Comparison of ENCODE assay signal across 10 cellular contexts in the genomic region with DNA sequence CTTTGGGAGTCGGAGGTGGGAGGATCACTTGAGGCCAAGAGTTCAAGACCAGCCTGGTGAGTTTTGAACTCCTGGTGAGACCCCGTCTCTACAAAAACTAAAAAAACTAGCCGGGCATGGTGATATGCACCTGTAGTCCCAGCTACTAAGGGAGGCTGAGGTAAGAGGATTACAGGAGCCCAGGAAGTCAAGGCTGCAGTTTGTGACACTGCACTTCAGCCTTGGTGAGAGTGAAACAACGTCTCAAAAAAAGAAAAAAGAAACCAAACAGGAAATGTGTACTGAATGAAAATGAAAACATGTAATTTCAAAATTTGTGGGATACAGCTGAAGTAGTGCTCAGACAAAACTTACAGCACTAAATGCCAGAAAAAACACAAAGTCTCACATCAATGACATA. TPM values are rescaled to one million over a fixed set of nuclear protein-coding genes. Genes with fewer than 3 reads are reported as not detected.
DNase-seq lines count a peak whose midpoint lies in the region; ATAC-seq and TF ChIP-seq lines count a peak whose summit lies in the region.
"Had no signal": no experiment of that assay in that cellular context is flagged by ENCODE, and none has a peak within 500 bp of the region (broad histone marks: within the 10 kb centered on the region; RNA-seq: fewer than 3 reads in every experiment).

No MANE protein-coding gene starts in this region.

- H3K9me3 ChIP-seq in HCT116 (ENCODE audit: control insufficient read depth in 1 of 2, insufficient read depth in 1 of 2, low read depth in 1 of 2, low read length in 2 of 2) (no peaks in the 10 kb centered on the region), adrenal gland (replicated peaks in 1 of 3) (no peaks in the 10 kb centered on the region)

- H3K4me1 ChIP-seq in HCT116 (ENCODE audit: control insufficient read depth in 1 of 2, insufficient read depth in 2 of 2, low read length in 2 of 2) (peaks cover 56 to 66% of the 10 kb centered on the region in 2 experiments), adrenal gland (replicated peaks in 1 of 2) (peaks cover 3 to 21% of the 10 kb centered on the region in 2 donors)

- no peak for TF ChIP-seq RAD21 in HCT116 (IDR thresholded peaks at IDR 0.05; ENCODE audit: low read depth)

- no peaks in the 10 kb centered on the region for H3K9me3 Mint-ChIP-seq in activated T-cell treated with anti-CD3 and anti-CD28 coated beads, Interleukin-2, amount 50 U/mL, for 24 hours
- no peaks in the 10 kb centered on the region for H3K9me3 Mint-ChIP-seq in stimulated activated effector memory CD8-positive, alpha-beta T cell treated with anti-CD3 and anti-CD28 coated beads, Interleukin-12 subunit alpha, Interleukin-12 subunit beta, amount 100 ng/mL, for 72 hours
- H3K9me3 Mint-ChIP-seq: dendritic cell treated with granulocyte-macrophage colony-stimulating factor and Interleukin-4, amounts not matched to agents 40 ng/mL and 50 ng/mL, for 4 days had no signal

- H4K20me1 ChIP-seq in HCT116 (ENCODE audit: insufficient read depth), result no peaks in the 10 kb centered on the region; the same call in 1 of the 2 replicates

- POLR2A ChIA-PET in HCT116 (lab: Charles Lee), result interaction anchor here (0.6 kb wide), 1 partner anchor 230 kb away, joined by 3 read pairs; no protein-coding TSS in a partner anchor

- no peak overlapping the region for H3K9ac ChIP-seq in HCT116 (ENCODE audit: low read length)

- ATAC-seq in HCT116, result no peak; the same call in 1 of the 2 replicates
- ATAC-seq in HG03571 (IDR thresholded peaks at IDR 0.05; ENCODE audit: unreplicated experiment), result peak; percentile 51
- ATAC-seq in stimulated activated effector memory CD8-positive, alpha-beta T cell treated with anti-CD3 and anti-CD28 coated beads, Interleukin-12 subunit alpha, Interleukin-12 subunit beta, amount 100 ng/mL, for 72 hours, result peak; percentile 92

- no peaks in the 10 kb centered on the region for H3K27me3 Mint-ChIP-seq in activated T-cell treated with anti-CD3 and anti-CD28 coated beads, Interleukin-2, amount 50 U/mL, for 24 hours
- H3K27me3 Mint-ChIP-seq: dendritic cell treated with granulocyte-macrophage colony-stimulating factor and Interleukin-4, amounts not matched to agents 40 ng/mL and 50 ng/mL, for 4 days had no signal

- H3K36me3 Mint-ChIP-seq in activated T-cell treated with anti-CD3 and anti-CD28 coated beads, Interleukin-2, amount 50 U/mL, for 24 hours (ENCODE audit: low read depth), result no peaks in the 10 kb centered on the region
- H3K36me3 Mint-ChIP-seq in stimulated activated effector memory CD8-positive, alpha-beta T cell treated with anti-CD3 and anti-CD28 coated beads, Interleukin-12 subunit alpha, Interleukin-12 subunit beta, amount 100 ng/mL, for 72 hours, result peaks cover 6% of the 10 kb centered on the region

- H3K27me3 ChIP-seq in HCT116 (ENCODE audit: insufficient read depth, low read length), result no peaks in the 10 kb centered on the region
- H3K27me3 ChIP-seq in adrenal gland, result no peaks in the 10 kb centered on the region
- H3K27me3 ChIP-seq: hepatocyte had no signal

- no peak overlapping the region for H3K4me3 ChIP-seq in HCT116 (replicated peaks in 1 of 2; ENCODE audit: low read depth in 1 of 2, low read length in 2 of 2)
- H3K4me3 ChIP-seq in adrenal gland, result no peak overlapping the region
- H3K4me3 ChIP-seq: hepatocyte had no signal

- H3K27ac Mint-ChIP-seq in activated T-cell treated with anti-CD3 and anti-CD28 coated beads, Interleukin-2, amount 50 U/mL, for 24 hours, result peak overlapping the region; percentile 74
- peak overlapping the region; percentile 32 for H3K27ac Mint-ChIP-seq in stimulated activated effector memory CD8-positive, alpha-beta T cell treated with anti-CD3 and anti-CD28 coated beads, Interleukin-12 subunit alpha, Interleukin-12 subunit beta, amount 100 ng/mL, for 72 hours
- H3K27ac Mint-ChIP-seq: dendritic cell treated with granulocyte-macrophage colony-stimulating factor and Interleukin-4, amounts not matched to agents 40 ng/mL and 50 ng/mL, for 4 days had no signal

- peaks cover 100% of the 10 kb centered on the region for H3K79me2 ChIP-seq in HCT116 (ENCODE audit: insufficient read depth, low read length)

- H3K4me1 Mint-ChIP-seq in activated T-cell treated with anti-CD3 and anti-CD28 coated beads, Interleukin-2, amount 50 U/mL, for 24 hours (ENCODE audit: low read depth), result peaks cover 74% of the 10 kb centered on the region
- peaks cover 46% of the 10 kb centered on the region for H3K4me1 Mint-ChIP-seq in stimulated activated effector memory CD8-positive, alpha-beta T cell treated with anti-CD3 and anti-CD28 coated beads, Interleukin-12 subunit alpha, Interleukin-12 subunit beta, amount 100 ng/mL, for 72 hours

- H3K27ac ChIP-seq in HCT116 (ENCODE audit: low read depth, low read length) (peak overlapping the region; percentile 52; the same call in 1 of the 2 replicates), adrenal gland (no peak overlapping the region)
- H3K27ac ChIP-seq: hepatocyte had no signal

- 0 out of 4 replicates have a peak, but pooled peaks cover 0 to 4% of the 10 kb centered on the region in 2 experiments for H3K36me3 ChIP-seq in HCT116 (ENCODE audit: control insufficient read depth in 1 of 2, insufficient read depth in 2 of 2, low read length in 2 of 2)
- H3K36me3 ChIP-seq in adrenal gland (replicated peaks in 1 of 2), result peaks cover 0 to 4% of the 10 kb centered on the region in 2 donors

- 48 to 56% (median 52%) methylated on average over 4 of the region's 4 CpGs for WGBS in adrenal gland, 4 donors

- peak overlapping the region; percentile 47 for H3K4me3 Mint-ChIP-seq in activated T-cell treated with anti-CD3 and anti-CD28 coated beads, Interleukin-2, amount 50 U/mL, for 24 hours
- peak overlapping the region; percentile 62 for H3K4me3 Mint-ChIP-seq in stimulated activated effector memory CD8-positive, alpha-beta T cell treated with anti-CD3 and anti-CD28 coated beads, Interleukin-12 subunit alpha, Interleukin-12 subunit beta, amount 100 ng/mL, for 72 hours
- H3K4me3 Mint-ChIP-seq: dendritic cell treated with granulocyte-macrophage colony-stimulating factor and Interleukin-4, amounts not matched to agents 40 ng/mL and 50 ng/mL, for 4 days had no signal

- no peak for TF ChIP-seq POLR2A in HCT116 (IDR thresholded peaks at IDR 0.05; ENCODE audit: borderline replicate concordance, extremely low read depth, insufficient read depth, insufficient read length)
- no peak for TF ChIP-seq POLR2A in adrenal gland (IDR thresholded peaks at IDR 0.05)

- RAD21 ChIA-PET in HCT116 (lab: Charles Lee; ENCODE audit: low non-redundant PET in 1 of 2, low total read pairs in 2 of 2, uncharacterized antibody in 2 of 2, unreplicated experiment in 2 of 2), result no interaction called here

- TF ChIP-seq CTCF in HCT116 (IDR thresholded peaks at IDR 0.05 in 2 of 3, conservative IDR thresholded peaks at IDR 0.05 in 1 of 3; ENCODE audit: borderline replicate concordance in 1 of 3, insufficient read depth in 1 of 3, low read depth in 2 of 3, low read length in 2 of 3) (no peak), adrenal gland (IDR thresholded peaks at IDR 0.05) (no peak)

- no peak overlapping the region for H2AFZ ChIP-seq in HCT116 (ENCODE audit: low read depth, low read length, poor library complexity, severe bottlenecking)
- H2AFZ ChIP-seq: hepatocyte had no signal

- CTCF ChIA-PET in HCT116 (lab: Charles Lee), result no interaction called here

- peak overlapping the region; percentile 10; the same call in 1 of the 2 replicates for H3K4me2 ChIP-seq in HCT116 (ENCODE audit: low read length)
- H3K4me2 ChIP-seq: hepatocyte had no signal

- DNase-seq in activated T-cell treated with anti-CD3 and anti-CD28 coated beads, Interleukin-2, amount 50 U/mL, for 24 hours, result no peak
- DNase-seq in activated T-cell treated with anti-CD3 and anti-CD28 coated beads for 4 hours (no peak), HCT116 (ENCODE audit: low read depth, low spot score) (no peak), cerebellar nuclear complex (lab: John Stamatoyannopoulos, UW) (no peak), NCI-H510A treated with DMSO at 0.1 percent for 48 hours (lab: John Stamatoyannopoulos, UW) (no peak), adrenal gland (no peak)
- peak in 1 of 2 donors; percentile 57 for DNase-seq in stimulated activated effector memory CD8-positive, alpha-beta T cell treated with anti-CD3 and anti-CD28 coated beads, Interleukin-12 subunit alpha, Interleukin-12 subunit beta, amount 100 ng/mL, for 72 hours (ENCODE audit: low spot score in 2 of 2)

- intact Hi-C loops in HCT116 (cut with micrococcal nuclease), result no loop called here
- intact Hi-C loops in adrenal gland (cut with DNase I), result loop anchor here in 1 of 2 donors (10.0 kb wide), 1 partner anchor 46 kb away; no protein-coding TSS in a partner anchor

- H3K9me2 ChIP-seq in HCT116 (ENCODE audit: insufficient read depth), result no peaks in the 10 kb centered on the region

- BruUV-seq in HCT116 (replicated peaks; lab: Mats Ljungman, UMichigan), result no TSS peak

TF ChIP-seq in HCT116, 20 proteins besides CTCF, POLR2A, EP300 and RAD21 (continues in another document):
- TF ChIP-seq, protein P1, sequence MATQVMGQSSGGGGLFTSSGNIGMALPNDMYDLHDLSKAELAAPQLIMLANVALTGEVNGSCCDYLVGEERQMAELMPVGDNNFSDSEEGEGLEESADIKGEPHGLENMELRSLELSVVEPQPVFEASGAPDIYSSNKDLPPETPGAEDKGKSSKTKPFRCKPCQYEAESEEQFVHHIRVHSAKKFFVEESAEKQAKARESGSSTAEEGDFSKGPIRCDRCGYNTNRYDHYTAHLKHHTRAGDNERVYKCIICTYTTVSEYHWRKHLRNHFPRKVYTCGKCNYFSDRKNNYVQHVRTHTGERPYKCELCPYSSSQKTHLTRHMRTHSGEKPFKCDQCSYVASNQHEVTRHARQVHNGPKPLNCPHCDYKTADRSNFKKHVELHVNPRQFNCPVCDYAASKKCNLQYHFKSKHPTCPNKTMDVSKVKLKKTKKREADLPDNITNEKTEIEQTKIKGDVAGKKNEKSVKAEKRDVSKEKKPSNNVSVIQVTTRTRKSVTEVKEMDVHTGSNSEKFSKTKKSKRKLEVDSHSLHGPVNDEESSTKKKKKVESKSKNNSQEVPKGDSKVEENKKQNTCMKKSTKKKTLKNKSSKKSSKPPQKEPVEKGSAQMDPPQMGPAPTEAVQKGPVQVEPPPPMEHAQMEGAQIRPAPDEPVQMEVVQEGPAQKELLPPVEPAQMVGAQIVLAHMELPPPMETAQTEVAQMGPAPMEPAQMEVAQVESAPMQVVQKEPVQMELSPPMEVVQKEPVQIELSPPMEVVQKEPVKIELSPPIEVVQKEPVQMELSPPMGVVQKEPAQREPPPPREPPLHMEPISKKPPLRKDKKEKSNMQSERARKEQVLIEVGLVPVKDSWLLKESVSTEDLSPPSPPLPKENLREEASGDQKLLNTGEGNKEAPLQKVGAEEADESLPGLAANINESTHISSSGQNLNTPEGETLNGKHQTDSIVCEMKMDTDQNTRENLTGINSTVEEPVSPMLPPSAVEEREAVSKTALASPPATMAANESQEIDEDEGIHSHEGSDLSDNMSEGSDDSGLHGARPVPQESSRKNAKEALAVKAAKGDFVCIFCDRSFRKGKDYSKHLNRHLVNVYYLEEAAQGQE (IDR thresholded peaks at IDR 0.05; ENCODE audit: low read depth), result no peak
- TF ChIP-seq EZH2 (IDR thresholded peaks at IDR 0.05), result no peak
- no peak for TF ChIP-seq ELF1 (IDR thresholded peaks at IDR 0.05; ENCODE audit: borderline replicate concordance, low read depth)
- no peak for TF ChIP-seq CBX3 (IDR thresholded peaks at IDR 0.05; ENCODE audit: low read depth)

RNA-seq across cellular contexts. Expression of a gene that starts 7.6 kb away (rescaled TPM):
- total RNA-seq in HCT116 (2021; ENCODE audit: unreplicated experiment) (80.3 TPM), adrenal gland (10 to 100 TPM; 26.7 to 47.1 (median 31.0) TPM)
- 17.4 and 25.6 TPM in 2 replicates for polyA plus RNA-seq in HCT116 (2012)
- polyA plus RNA-seq in adrenal gland, result 10 to 100 TPM; 33.4 to 45.7 (median 43.3) TPM
